1 cellular context compared by ENCODE assay signal in genomic region chr9:85713897-85714296, GRCh38.
TF ChIP-seq lines count a peak whose summit lies in the region.

No MANE protein-coding gene starts in this region.

TF ChIP-seq in SK-N-SH treated with all-trans-retinoic acid at 6 μM for 48 hours, 23 proteins besides CTCF, POLR2A, EP300 and RAD21 (continued from another document):
- TF ChIP-seq CSRNP3 (CRISPR knock-in tag; IDR thresholded peaks at IDR 0.05) = no peak
